In the genomic region with DNA sequence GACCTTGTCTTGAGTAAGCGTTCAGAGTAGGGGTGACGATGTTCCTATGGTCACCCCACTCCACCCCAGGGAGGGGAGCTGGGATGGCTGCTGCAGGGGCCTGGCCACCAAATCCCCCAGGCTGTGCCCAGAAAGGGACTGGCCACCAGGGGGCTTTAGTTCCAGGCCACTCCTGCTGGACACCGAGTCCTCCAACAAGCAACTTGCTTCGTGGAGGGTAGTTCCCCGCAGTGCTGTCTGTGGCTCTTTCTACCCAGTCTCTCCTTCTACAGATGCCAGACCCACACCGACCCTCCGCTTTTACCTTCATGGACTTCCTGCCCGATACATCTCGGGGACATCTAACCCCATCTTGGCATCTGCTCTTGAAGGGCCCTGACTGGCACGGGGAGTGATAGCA, we compare ENCODE assay signal across 1 cellular context.
TF ChIP-seq lines count a peak whose summit lies in the region.

No MANE protein-coding gene starts in this region.

TF ChIP-seq in H1, 55 proteins besides CTCF, POLR2A, EP300 and RAD21:
- TF ChIP-seq RBBP5 (IDR thresholded peaks at IDR 0.05; ENCODE audit: borderline replicate concordance, low read depth, low read length) (no peak), NRF1 (IDR thresholded peaks at IDR 0.05; ENCODE audit: low read depth, low read length) (no peak), TBP (IDR thresholded peaks at IDR 0.05; ENCODE audit: low read depth, low read length) (no peak)
